ENCODE assay signal across 29 cellular contexts in genomic region chr14:67111031-67111430, GRCh38.
"Had no signal": no experiment of that assay in that cellular context is flagged by ENCODE, and none has a peak within 500 bp of the region (broad histone marks: within the 10 kb centered on the region; RNA-seq: fewer than 3 reads in every experiment).

No MANE protein-coding gene starts in this region.

- H3K27me3 ChIP-seq: ascending aorta, cardiac muscle cell, dorsolateral prefrontal cortex, gastrocnemius medialis, pancreas, right atrium auricular region, tibial nerve had no signal

- H3K27ac ChIP-seq: ascending aorta, cardiac muscle cell, coronary artery, dorsolateral prefrontal cortex, gastrocnemius medialis, pancreas, right atrium auricular region, tibial nerve had no signal

- H3K36me3 ChIP-seq: cardiac muscle cell, gastrocnemius medialis, right atrium auricular region had no signal

- DNase-seq: activated CD4-positive, alpha-beta memory T cell treated with anti-CD3 and anti-CD28 coated beads, Interleukin-2, amount 10 ng/mL, durations not matched to agents 7 days and 5 days; activated CD4-positive, alpha-beta T cell treated with anti-CD3 and anti-CD28 coated beads, Interleukin-2, amount 10 ng/mL, durations not matched to agents 24 days and 14 days; activated CD4-positive, CD25-positive, alpha-beta regulatory T cell treated with anti-CD3 and anti-CD28 coated beads, Interleukin-2, amount 50 U/mL, for 72 hours; activated CD8-positive, alpha-beta memory T cell treated with anti-CD3 and anti-CD28 coated beads, Interleukin-2, amount 50 U/mL, for 48 hours; activated gamma-delta T cell; activated naive CD4-positive, alpha-beta T cell treated with anti-CD3 and anti-CD28 coated beads, Interleukin-2, amount 10 ng/mL, durations not matched to agents 7 days and 5 days; activated naive CD8-positive, alpha-beta T cell treated with anti-CD3 and anti-CD28 coated beads, Interleukin-2, amount 10 ng/mL, durations not matched to agents 7 days and 5 days; activated T-cell treated with anti-CD3 and anti-CD28 coated beads, Interleukin-2, amount 50 U/mL, for 24 hours; dorsolateral prefrontal cortex; effector memory CD4-positive, alpha-beta T cell; gastrocnemius medialis; glutamatergic neuron; islet precursor cell; left ventricle myocardium superior; mammary epithelial cell; naive B cell; nucleus accumbens; pancreas; stimulated activated CD4-positive, alpha-beta T cell treated with anti-CD3 and anti-CD28 coated beads, Interleukin-2, amount 100 ng/mL, for 48 hours; stimulated activated naive CD4-positive, alpha-beta T cell treated with Interleukin-2 at 50 U/mL for 16 hours; T-helper 17 cell; T1000 had no signal

- H3K4me3 ChIP-seq: ascending aorta, cardiac muscle cell, coronary artery, dorsolateral prefrontal cortex, gastrocnemius medialis, pancreas, right atrium auricular region, tibial nerve had no signal

- H3K27ac Mint-ChIP-seq: activated CD4-positive, alpha-beta memory T cell treated with anti-CD3 and anti-CD28 coated beads, Interleukin-2, amount 10 ng/mL, durations not matched to agents 7 days and 5 days; activated CD4-positive, alpha-beta T cell treated with anti-CD3 and anti-CD28 coated beads, Interleukin-2, amount 10 ng/mL, durations not matched to agents 24 days and 14 days; activated naive CD4-positive, alpha-beta T cell treated with anti-CD3 and anti-CD28 coated beads, Interleukin-2, amount 10 ng/mL, durations not matched to agents 7 days and 5 days; activated naive CD8-positive, alpha-beta T cell treated with anti-CD3 and anti-CD28 coated beads, Interleukin-2, amount 10 ng/mL, durations not matched to agents 7 days and 5 days; activated T-cell treated with anti-CD3 and anti-CD28 coated beads, Interleukin-2, amount 50 U/mL, for 24 hours; naive B cell; T-helper 17 cell had no signal

- H3K4me1 ChIP-seq: ascending aorta, gastrocnemius medialis, pancreas, right atrium auricular region, tibial nerve had no signal

- ATAC-seq: gastrocnemius medialis, left ventricle myocardium superior, pancreas, T-helper 17 cell had no signal

- H3K4me1 Mint-ChIP-seq: activated CD4-positive, alpha-beta memory T cell treated with anti-CD3 and anti-CD28 coated beads, Interleukin-2, amount 10 ng/mL, durations not matched to agents 7 days and 5 days; activated CD4-positive, alpha-beta T cell treated with anti-CD3 and anti-CD28 coated beads, Interleukin-2, amount 10 ng/mL, durations not matched to agents 24 days and 14 days; activated naive CD4-positive, alpha-beta T cell treated with anti-CD3 and anti-CD28 coated beads, Interleukin-2, amount 10 ng/mL, durations not matched to agents 7 days and 5 days; activated naive CD8-positive, alpha-beta T cell treated with anti-CD3 and anti-CD28 coated beads, Interleukin-2, amount 10 ng/mL, durations not matched to agents 7 days and 5 days; brain; naive B cell; neural crest cell; T-helper 17 cell had no signal

- H3K9me3 ChIP-seq: gastrocnemius medialis, pancreas had no signal

- H3K27me3 Mint-ChIP-seq: activated CD4-positive, alpha-beta memory T cell treated with anti-CD3 and anti-CD28 coated beads, Interleukin-2, amount 10 ng/mL, durations not matched to agents 7 days and 5 days; activated CD4-positive, alpha-beta T cell treated with anti-CD3 and anti-CD28 coated beads, Interleukin-2, amount 10 ng/mL, durations not matched to agents 24 days and 14 days; activated naive CD4-positive, alpha-beta T cell treated with anti-CD3 and anti-CD28 coated beads, Interleukin-2, amount 10 ng/mL, durations not matched to agents 7 days and 5 days; activated naive CD8-positive, alpha-beta T cell treated with anti-CD3 and anti-CD28 coated beads, Interleukin-2, amount 10 ng/mL, durations not matched to agents 7 days and 5 days; activated T-cell treated with anti-CD3 and anti-CD28 coated beads, Interleukin-2, amount 50 U/mL, for 24 hours; brain; naive B cell; T-helper 17 cell had no signal

- H3K4me3 Mint-ChIP-seq: activated CD4-positive, alpha-beta memory T cell treated with anti-CD3 and anti-CD28 coated beads, Interleukin-2, amount 10 ng/mL, durations not matched to agents 7 days and 5 days; activated CD4-positive, alpha-beta T cell treated with anti-CD3 and anti-CD28 coated beads, Interleukin-2, amount 10 ng/mL, durations not matched to agents 24 days and 14 days; activated naive CD4-positive, alpha-beta T cell treated with anti-CD3 and anti-CD28 coated beads, Interleukin-2, amount 10 ng/mL, durations not matched to agents 7 days and 5 days; activated naive CD8-positive, alpha-beta T cell treated with anti-CD3 and anti-CD28 coated beads, Interleukin-2, amount 10 ng/mL, durations not matched to agents 7 days and 5 days; activated T-cell treated with anti-CD3 and anti-CD28 coated beads, Interleukin-2, amount 50 U/mL, for 24 hours; brain; naive B cell; neural crest cell; T-helper 17 cell had no signal
